ENCODE assay signal across 1 cellular context in the genomic region with DNA sequence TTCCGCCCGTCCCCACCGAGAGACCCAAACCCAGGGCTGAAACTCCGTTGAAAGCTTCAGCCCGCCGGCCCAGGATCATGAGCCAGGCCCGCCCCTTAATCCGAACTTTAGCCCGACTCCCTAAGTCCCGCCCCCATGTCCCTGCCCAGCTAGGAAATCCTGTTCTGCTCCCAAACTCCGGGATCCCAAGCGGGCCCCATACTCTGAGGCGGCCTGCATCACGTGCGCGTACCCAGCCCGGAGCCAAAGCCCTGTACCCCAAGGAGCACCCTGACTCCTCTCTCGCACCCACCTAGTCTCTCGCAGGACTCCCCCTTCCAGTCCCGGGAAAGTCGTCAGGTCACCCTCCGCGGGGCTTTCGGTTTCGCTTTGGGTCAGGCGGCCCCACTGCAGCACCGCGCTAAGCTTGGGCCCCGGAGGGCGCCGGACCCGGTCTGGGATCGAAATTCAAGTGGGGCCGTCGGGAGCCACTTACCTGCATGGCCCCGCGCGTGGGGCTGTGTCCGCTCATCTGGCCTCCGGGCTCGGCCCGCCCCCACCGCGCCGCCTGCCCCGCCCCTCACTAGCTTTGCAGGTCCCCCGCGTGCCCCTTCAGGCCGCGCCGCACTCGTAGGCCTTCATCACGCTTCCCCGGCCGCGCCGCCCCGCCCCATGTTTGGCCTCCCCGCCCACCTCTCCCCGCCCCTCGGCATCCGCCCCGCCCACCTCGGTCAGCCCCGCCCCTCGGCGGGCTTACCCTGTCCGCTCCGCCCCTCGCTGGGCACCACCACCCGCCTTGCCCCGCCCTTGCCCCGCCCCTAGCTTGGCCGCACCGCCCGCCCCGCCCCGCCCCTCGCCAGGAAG.
TF ChIP-seq lines count a peak whose summit lies in the region.

A gene (minus strand): TSS at position 629 of the 843 bp plus-strand sequence. CDS start 118 bp downstream, at position 511.

TF ChIP-seq in WTC11, 78 proteins besides CTCF, POLR2A, EP300 and RAD21 (continued from another document):
- TF ChIP-seq, protein P1, sequence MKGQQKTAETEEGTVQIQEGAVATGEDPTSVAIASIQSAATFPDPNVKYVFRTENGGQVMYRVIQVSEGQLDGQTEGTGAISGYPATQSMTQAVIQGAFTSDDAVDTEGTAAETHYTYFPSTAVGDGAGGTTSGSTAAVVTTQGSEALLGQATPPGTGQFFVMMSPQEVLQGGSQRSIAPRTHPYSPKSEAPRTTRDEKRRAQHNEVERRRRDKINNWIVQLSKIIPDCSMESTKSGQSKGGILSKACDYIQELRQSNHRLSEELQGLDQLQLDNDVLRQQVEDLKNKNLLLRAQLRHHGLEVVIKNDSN (CRISPR knock-in tag; IDR thresholded peaks at IDR 0.05) = peak; percentile 87
- TF ChIP-seq GABPB1 (CRISPR knock-in tag; IDR thresholded peaks at IDR 0.05) (peak; percentile 12; the same call in 1 of the 2 replicates), ATF1 (CRISPR knock-in tag; IDR thresholded peaks at IDR 0.05) (no peak)
- TF ChIP-seq, protein P2, sequence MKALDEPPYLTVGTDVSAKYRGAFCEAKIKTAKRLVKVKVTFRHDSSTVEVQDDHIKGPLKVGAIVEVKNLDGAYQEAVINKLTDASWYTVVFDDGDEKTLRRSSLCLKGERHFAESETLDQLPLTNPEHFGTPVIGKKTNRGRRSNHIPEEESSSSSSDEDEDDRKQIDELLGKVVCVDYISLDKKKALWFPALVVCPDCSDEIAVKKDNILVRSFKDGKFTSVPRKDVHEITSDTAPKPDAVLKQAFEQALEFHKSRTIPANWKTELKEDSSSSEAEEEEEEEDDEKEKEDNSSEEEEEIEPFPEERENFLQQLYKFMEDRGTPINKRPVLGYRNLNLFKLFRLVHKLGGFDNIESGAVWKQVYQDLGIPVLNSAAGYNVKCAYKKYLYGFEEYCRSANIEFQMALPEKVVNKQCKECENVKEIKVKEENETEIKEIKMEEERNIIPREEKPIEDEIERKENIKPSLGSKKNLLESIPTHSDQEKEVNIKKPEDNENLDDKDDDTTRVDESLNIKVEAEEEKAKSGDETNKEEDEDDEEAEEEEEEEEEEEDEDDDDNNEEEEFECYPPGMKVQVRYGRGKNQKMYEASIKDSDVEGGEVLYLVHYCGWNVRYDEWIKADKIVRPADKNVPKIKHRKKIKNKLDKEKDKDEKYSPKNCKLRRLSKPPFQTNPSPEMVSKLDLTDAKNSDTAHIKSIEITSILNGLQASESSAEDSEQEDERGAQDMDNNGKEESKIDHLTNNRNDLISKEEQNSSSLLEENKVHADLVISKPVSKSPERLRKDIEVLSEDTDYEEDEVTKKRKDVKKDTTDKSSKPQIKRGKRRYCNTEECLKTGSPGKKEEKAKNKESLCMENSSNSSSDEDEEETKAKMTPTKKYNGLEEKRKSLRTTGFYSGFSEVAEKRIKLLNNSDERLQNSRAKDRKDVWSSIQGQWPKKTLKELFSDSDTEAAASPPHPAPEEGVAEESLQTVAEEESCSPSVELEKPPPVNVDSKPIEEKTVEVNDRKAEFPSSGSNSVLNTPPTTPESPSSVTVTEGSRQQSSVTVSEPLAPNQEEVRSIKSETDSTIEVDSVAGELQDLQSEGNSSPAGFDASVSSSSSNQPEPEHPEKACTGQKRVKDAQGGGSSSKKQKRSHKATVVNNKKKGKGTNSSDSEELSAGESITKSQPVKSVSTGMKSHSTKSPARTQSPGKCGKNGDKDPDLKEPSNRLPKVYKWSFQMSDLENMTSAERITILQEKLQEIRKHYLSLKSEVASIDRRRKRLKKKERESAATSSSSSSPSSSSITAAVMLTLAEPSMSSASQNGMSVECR (CRISPR knock-in tag; IDR thresholded peaks at IDR 0.05; ENCODE audit: borderline replicate concordance) = peak; percentile 64; the same call in 1 of the 2 replicates
